14 cellular contexts compared by ENCODE assay signal in the genomic region with DNA sequence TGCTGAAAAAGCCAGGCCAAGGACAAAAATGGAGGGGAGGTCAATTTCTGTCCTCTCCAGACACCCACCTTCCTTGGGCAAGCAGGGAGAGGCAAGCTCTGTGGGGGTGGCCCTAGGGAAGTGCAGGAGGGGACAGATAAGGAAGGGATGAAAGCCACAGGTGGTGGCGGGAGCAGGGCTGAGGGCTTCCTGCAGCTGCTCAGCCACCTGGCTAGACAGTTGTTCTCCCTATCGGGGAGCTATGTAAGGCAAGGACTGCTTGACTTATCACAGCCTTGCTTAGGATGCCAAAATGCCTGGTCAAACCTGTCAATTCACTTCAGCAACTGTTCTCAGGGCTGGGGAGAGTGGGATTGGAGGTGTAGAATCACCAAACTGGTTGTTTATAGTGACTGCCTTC.
"Had no signal": no experiment of that assay in that cellular context is flagged by ENCODE, and none has a peak within 500 bp of the region (broad histone marks: within the 10 kb centered on the region; RNA-seq: fewer than 3 reads in every experiment).

No MANE protein-coding gene starts in this region.

- DNase-seq: activated CD4-positive, alpha-beta T cell treated with anti-CD3 and anti-CD28 coated beads, Interleukin-2, amount 50 U/mL, for 4 hours; activated CD4-positive, CD25-positive, alpha-beta regulatory T cell treated with anti-CD3 and anti-CD28 coated beads, Interleukin-2, amount 50 U/mL, for 72 hours; activated CD8-positive, alpha-beta memory T cell treated with anti-CD3 and anti-CD28 coated beads, Interleukin-2, amount 10 ng/mL, durations not matched to agents 7 days and 5 days; activated gamma-delta T cell; activated naive CD8-positive, alpha-beta T cell treated with anti-CD3 and anti-CD28 coated beads for 36 hours; activated T-cell treated with anti-CD3 and anti-CD28 coated beads, Interleukin-2, amount 50 U/mL, for 4 hours; anterior cingulate cortex; endodermal cell; erythroblast; hippocampal formation; kidney glomerular epithelial cell; posterior cingulate gyrus; T-helper 2 cell; transverse colon had no signal

- H3K27ac Mint-ChIP-seq: activated CD8-positive, alpha-beta memory T cell treated with anti-CD3 and anti-CD28 coated beads, Interleukin-2, amount 10 ng/mL, durations not matched to agents 7 days and 5 days; activated naive CD8-positive, alpha-beta T cell treated with anti-CD3 and anti-CD28 coated beads for 36 hours; endodermal cell had no signal

- H3K4me3 Mint-ChIP-seq: activated CD8-positive, alpha-beta memory T cell treated with anti-CD3 and anti-CD28 coated beads, Interleukin-2, amount 10 ng/mL, durations not matched to agents 7 days and 5 days; activated naive CD8-positive, alpha-beta T cell treated with anti-CD3 and anti-CD28 coated beads for 36 hours; activated T-cell treated with anti-CD3 and anti-CD28 coated beads, Interleukin-2, amount 50 U/mL, for 4 hours; endodermal cell had no signal

- H3K9me3 Mint-ChIP-seq: activated naive CD8-positive, alpha-beta T cell treated with anti-CD3 and anti-CD28 coated beads for 36 hours; activated T-cell treated with anti-CD3 and anti-CD28 coated beads, Interleukin-2, amount 50 U/mL, for 4 hours had no signal

- H3K36me3 Mint-ChIP-seq: activated CD8-positive, alpha-beta memory T cell treated with anti-CD3 and anti-CD28 coated beads, Interleukin-2, amount 10 ng/mL, durations not matched to agents 7 days and 5 days; activated naive CD8-positive, alpha-beta T cell treated with anti-CD3 and anti-CD28 coated beads for 36 hours had no signal

- ATAC-seq: activated CD8-positive, alpha-beta memory T cell treated with anti-CD3 and anti-CD28 coated beads, Interleukin-2, amount 10 ng/mL, durations not matched to agents 7 days and 5 days; activated T-cell treated with anti-CD3 and anti-CD28 coated beads, Interleukin-2, amount 50 U/mL, for 4 hours had no signal

- H3K4me1 Mint-ChIP-seq: activated CD8-positive, alpha-beta memory T cell treated with anti-CD3 and anti-CD28 coated beads, Interleukin-2, amount 10 ng/mL, durations not matched to agents 7 days and 5 days; activated naive CD8-positive, alpha-beta T cell treated with anti-CD3 and anti-CD28 coated beads for 36 hours had no signal
